8 cellular contexts compared by ENCODE assay signal in genomic region chr10:71726673-71727428, GRCh38. TPM values are rescaled to one million over a fixed set of nuclear protein-coding genes. Genes with fewer than 3 reads are reported as not detected.
DNase-seq lines count a peak whose midpoint lies in the region; ATAC-seq, FAIRE-seq and TF ChIP-seq lines count a peak whose summit lies in the region.

No MANE protein-coding gene starts in this region.

- no peak for FAIRE-seq in kidney (lab: Jason Lieb, UNC)

- 93 to 96% methylated on average over 11 to 13 of the region's 15 CpGs for WGBS in mesodermal cell (ENCODE audit: insufficient coverage in 2 of 2), 2 experiments

- H3K9me3 ChIP-seq in mesodermal cell (ENCODE audit: control insufficient read depth, low read length): no peaks in the 10 kb centered on the region
- no peaks in the 10 kb centered on the region for H3K9me3 ChIP-seq in kidney (ENCODE audit: control insufficient read depth in 1 of 2, low read length in 2 of 2)

- peak; percentile 49 for ATAC-seq in GM19351 (IDR thresholded peaks at IDR 0.05; ENCODE audit: unreplicated experiment)
- ATAC-seq in HG03064 (IDR thresholded peaks at IDR 0.05; ENCODE audit: low read depth, unreplicated experiment): peak; percentile 26
- no peak for ATAC-seq in left lobe of liver

- peak overlapping the region; percentile 72 for H3K27ac ChIP-seq in mesodermal cell (ENCODE audit: low read depth, low read length, severe bottlenecking)
- H3K27ac ChIP-seq in kidney (ENCODE audit: low read depth in 2 of 2, low read length in 2 of 2): peak overlapping the region in 1 of 2 donors; percentile 58

- H3K4me1 ChIP-seq in mesodermal cell (ENCODE audit: control insufficient read depth, insufficient read depth, low read length, poor library complexity, severe bottlenecking) (peaks cover 42% of the 10 kb centered on the region), kidney (ENCODE audit: control insufficient read depth in 1 of 2, insufficient read depth in 1 of 2, low read depth in 1 of 2, low read length in 2 of 2) (peaks cover 15 to 26% of the 10 kb centered on the region in 2 donors)

- H3K36me3 ChIP-seq in mesodermal cell (ENCODE audit: control insufficient read depth, insufficient read depth, low read length) (no peaks in the 10 kb centered on the region), kidney (ENCODE audit: control insufficient read depth in 1 of 2, insufficient read depth in 2 of 2, low read length in 2 of 2) (no peaks in the 10 kb centered on the region)

- DNase-seq in activated CD4-positive, alpha-beta T cell treated with anti-CD3 and anti-CD28 coated beads, Interleukin-2, amount 50 U/mL, for 48 hours: peak; percentile 64 to 72
- no peak for DNase-seq in kidney
- no peak for DNase-seq in posterior vena cava (ENCODE audit: low spot score)
- no peak for DNase-seq in amniotic stem cell (lab: John Stamatoyannopoulos, UW)
- DNase-seq in left lobe of liver (ENCODE audit: low spot score): no peak

- intact Hi-C loops in kidney (cut with DNase I): no loop called here
- intact Hi-C loops in posterior vena cava (cut with DNase I): no loop called here

- no peak overlapping the region for H3K9ac ChIP-seq in kidney (ENCODE audit: low read length in 2 of 2)

- no peak overlapping the region for H3K4me3 ChIP-seq in mesodermal cell (ENCODE audit: extremely low read depth, insufficient read depth, low read length, poor library complexity, severe bottlenecking)
- H3K4me3 ChIP-seq in kidney (ENCODE audit: low read length in 2 of 2): no peak overlapping the region

- TF ChIP-seq CTCF in kidney (IDR thresholded peaks at IDR 0.05; ENCODE audit: borderline replicate concordance, extremely low read depth, insufficient read depth): no peak

RNA-seq across cellular contexts. Expression of gene C10orf105, which starts 7.3 kb away (rescaled TPM):
- polyA plus RNA-seq in mesodermal cell (2013, experiment 1 of 2): 0.11 TPM
- 0.10 TPM for polyA plus RNA-seq in mesodermal cell (2013, experiment 2 of 2)
- 0.35 TPM for total RNA-seq in kidney
- not detected for polyA plus RNA-seq in kidney (ENCODE audit: insufficient read depth, low read depth, low replicate concordance)
- under 1 TPM; 0.23 to 0.24 TPM for total RNA-seq in posterior vena cava
- total RNA-seq in left lobe of liver: not detected

RNA-seq across cellular contexts. Expression of gene VSIR, which starts 46.5 kb away (rescaled TPM):
- polyA plus RNA-seq in mesodermal cell (2013, experiment 1 of 2): 10.5 TPM
- 6.1 TPM for polyA plus RNA-seq in mesodermal cell (2013, experiment 2 of 2)
- total RNA-seq in kidney (66.6 TPM), posterior vena cava (100 to 1,000 TPM; 126 to 135 TPM), left lobe of liver (7.0 TPM)
- polyA plus RNA-seq in kidney (ENCODE audit: insufficient read depth, low read depth, low replicate concordance): 32.1 TPM

Comparison
In these comparisons a context has a peak if more than half of its experiments do, and no peak if none do; other contexts are left out.
1. DNase-seq: peak in activated CD4-positive, alpha-beta T cell treated with anti-CD3 and anti-CD28 coated beads, Interleukin-2, amount 50 U/mL, for 48 hours (2 of 2); none in kidney (single experiment), posterior vena cava (single experiment), amniotic stem cell (single experiment) and left lobe of liver (single experiment).